ENCODE assay signal across 1 cellular context in genomic region chr5:172564187-172564586, GRCh38.
TF ChIP-seq lines count a peak whose summit lies in the region.

No MANE protein-coding gene starts in this region.

TF ChIP-seq in HepG2, 621 proteins besides CTCF, POLR2A, EP300 and RAD21 (continued from another document and continues in another):
- TF ChIP-seq, protein P1, sequence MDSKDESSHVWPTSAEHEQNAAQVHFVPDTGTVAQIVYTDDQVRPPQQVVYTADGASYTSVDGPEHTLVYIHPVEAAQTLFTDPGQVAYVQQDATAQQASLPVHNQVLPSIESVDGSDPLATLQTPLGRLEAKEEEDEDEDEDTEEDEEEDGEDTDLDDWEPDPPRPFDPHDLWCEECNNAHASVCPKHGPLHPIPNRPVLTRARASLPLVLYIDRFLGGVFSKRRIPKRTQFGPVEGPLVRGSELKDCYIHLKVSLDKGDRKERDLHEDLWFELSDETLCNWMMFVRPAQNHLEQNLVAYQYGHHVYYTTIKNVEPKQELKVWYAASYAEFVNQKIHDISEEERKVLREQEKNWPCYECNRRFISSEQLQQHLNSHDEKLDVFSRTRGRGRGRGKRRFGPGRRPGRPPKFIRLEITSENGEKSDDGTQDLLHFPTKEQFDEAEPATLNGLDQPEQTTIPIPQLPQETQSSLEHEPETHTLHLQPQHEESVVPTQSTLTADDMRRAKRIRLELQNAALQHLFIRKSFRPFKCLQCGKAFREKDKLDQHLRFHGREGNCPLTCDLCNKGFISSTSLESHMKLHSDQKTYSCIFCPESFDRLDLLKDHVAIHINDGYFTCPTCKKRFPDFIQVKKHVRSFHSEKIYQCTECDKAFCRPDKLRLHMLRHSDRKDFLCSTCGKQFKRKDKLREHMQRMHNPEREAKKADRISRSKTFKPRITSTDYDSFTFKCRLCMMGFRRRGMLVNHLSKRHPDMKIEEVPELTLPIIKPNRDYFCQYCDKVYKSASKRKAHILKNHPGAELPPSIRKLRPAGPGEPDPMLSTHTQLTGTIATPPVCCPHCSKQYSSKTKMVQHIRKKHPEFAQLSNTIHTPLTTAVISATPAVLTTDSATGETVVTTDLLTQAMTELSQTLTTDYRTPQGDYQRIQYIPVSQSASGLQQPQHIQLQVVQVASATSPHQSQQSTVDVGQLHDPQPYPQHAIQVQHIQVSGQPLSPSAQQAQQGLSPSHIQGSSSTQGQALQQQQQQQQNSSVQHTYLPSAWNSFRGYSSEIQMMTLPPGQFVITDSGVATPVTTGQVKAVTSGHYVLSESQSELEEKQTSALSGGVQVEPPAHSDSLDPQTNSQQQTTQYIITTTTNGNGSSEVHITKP (CRISPR knock-in tag; IDR thresholded peaks at IDR 0.05; ENCODE audit: low read depth), result peak; percentile 15; the same call in 1 of the 2 replicates
- TF ChIP-seq HIVEP1 (CRISPR knock-in tag; IDR thresholded peaks at IDR 0.05) (no peak), SCMH1 (CRISPR knock-in tag; IDR thresholded peaks at IDR 0.05; ENCODE audit: borderline replicate concordance) (no peak), HNF4A (CRISPR knock-in tag; IDR thresholded peaks at IDR 0.05) (peak; percentile 44; the same call in 1 of the 2 replicates), ARNTL (CRISPR knock-in tag; IDR thresholded peaks at IDR 0.05) (peak; percentile 76), KDM6A (CRISPR knock-in tag; IDR thresholded peaks at IDR 0.05; ENCODE audit: low read depth) (no peak), MIER3 (CRISPR knock-in tag; IDR thresholded peaks at IDR 0.05; ENCODE audit: borderline replicate concordance) (peak; percentile 41; the same call in 1 of the 2 replicates), ZNF577 (CRISPR knock-in tag; IDR thresholded peaks at IDR 0.05; ENCODE audit: borderline replicate concordance, low read depth) (no peak), TEAD2 (CRISPR knock-in tag; IDR thresholded peaks at IDR 0.05) (no peak), ARNT (IDR thresholded peaks at IDR 0.05) (no peak), U2AF1 (optimal IDR thresholded peaks at IDR 0.05; ENCODE audit: low read depth, low read length) (no peak), RBAK (CRISPR knock-in tag; IDR thresholded peaks at IDR 0.05) (no peak), HMG20B (CRISPR knock-in tag; conservative IDR thresholded peaks at IDR 0.05) (no peak), KLF12 (CRISPR knock-in tag; IDR thresholded peaks at IDR 0.05; ENCODE audit: borderline replicate concordance) (no peak), ZNF407 (CRISPR knock-in tag; IDR thresholded peaks at IDR 0.05; ENCODE audit: not compliant biosample characterization) (no peak), NCOA1 (CRISPR knock-in tag; IDR thresholded peaks at IDR 0.05) (no peak), ZNF12 (CRISPR knock-in tag; IDR thresholded peaks at IDR 0.05) (peak; percentile 77; the same call in 1 of the 2 replicates), PRPF4 (IDR thresholded peaks at IDR 0.05; ENCODE audit: low read depth, low read length, poor library complexity, severe bottlenecking) (no peak), MATR3 (CRISPR knock-in tag; IDR thresholded peaks at IDR 0.05) (no peak), NCOA2 (CRISPR knock-in tag; IDR thresholded peaks at IDR 0.05) (0 out of 2 replicates have a peak, but pooled peaks have one; percentile 36), NPAS2 (CRISPR knock-in tag; IDR thresholded peaks at IDR 0.05; ENCODE audit: borderline replicate concordance) (no peak), SAP130 (CRISPR knock-in tag; IDR thresholded peaks at IDR 0.05; ENCODE audit: low read depth) (peak; percentile 58), GATAD2A (CRISPR knock-in tag; IDR thresholded peaks at IDR 0.05) (peak; percentile 89), CCDC6 (CRISPR knock-in tag; IDR thresholded peaks at IDR 0.05) (no peak), ELF1 (CRISPR knock-in tag; IDR thresholded peaks at IDR 0.05) (no peak), ZNF549 (CRISPR knock-in tag; IDR thresholded peaks at IDR 0.05) (no peak), MAFG (CRISPR knock-in tag; IDR thresholded peaks at IDR 0.05) (no peak), ZFP36 (IDR thresholded peaks at IDR 0.05; ENCODE audit: borderline replicate concordance, low read depth, low read length, partially characterized antibody) (no peak), ZNF121 (CRISPR knock-in tag; IDR thresholded peaks at IDR 0.05) (no peak), NFYB (CRISPR knock-in tag; IDR thresholded peaks at IDR 0.05) (no peak), AGO2 (optimal IDR thresholded peaks at IDR 0.05; ENCODE audit: low read depth, low read length) (no peak), TOE1 (CRISPR knock-in tag; IDR thresholded peaks at IDR 0.05) (no peak), ZNF234 (CRISPR knock-in tag; conservative IDR thresholded peaks at IDR 0.05) (no peak), HOXA5 (CRISPR knock-in tag; IDR thresholded peaks at IDR 0.05) (no peak), ZNF567 (CRISPR knock-in tag; IDR thresholded peaks at IDR 0.05; ENCODE audit: borderline replicate concordance) (no peak), ZNF276 (CRISPR knock-in tag; IDR thresholded peaks at IDR 0.05; ENCODE audit: low read depth) (no peak)
- TF ChIP-seq, protein P2, sequence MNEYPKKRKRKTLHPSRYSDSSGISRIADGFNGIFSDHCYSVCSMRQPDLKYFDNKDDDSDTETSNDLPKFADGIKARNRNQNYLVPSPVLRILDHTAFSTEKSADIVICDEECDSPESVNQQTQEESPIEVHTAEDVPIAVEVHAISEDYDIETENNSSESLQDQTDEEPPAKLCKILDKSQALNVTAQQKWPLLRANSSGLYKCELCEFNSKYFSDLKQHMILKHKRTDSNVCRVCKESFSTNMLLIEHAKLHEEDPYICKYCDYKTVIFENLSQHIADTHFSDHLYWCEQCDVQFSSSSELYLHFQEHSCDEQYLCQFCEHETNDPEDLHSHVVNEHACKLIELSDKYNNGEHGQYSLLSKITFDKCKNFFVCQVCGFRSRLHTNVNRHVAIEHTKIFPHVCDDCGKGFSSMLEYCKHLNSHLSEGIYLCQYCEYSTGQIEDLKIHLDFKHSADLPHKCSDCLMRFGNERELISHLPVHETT (CRISPR knock-in tag; conservative IDR thresholded peaks at IDR 0.05), result no peak
- TF ChIP-seq, protein P3, sequence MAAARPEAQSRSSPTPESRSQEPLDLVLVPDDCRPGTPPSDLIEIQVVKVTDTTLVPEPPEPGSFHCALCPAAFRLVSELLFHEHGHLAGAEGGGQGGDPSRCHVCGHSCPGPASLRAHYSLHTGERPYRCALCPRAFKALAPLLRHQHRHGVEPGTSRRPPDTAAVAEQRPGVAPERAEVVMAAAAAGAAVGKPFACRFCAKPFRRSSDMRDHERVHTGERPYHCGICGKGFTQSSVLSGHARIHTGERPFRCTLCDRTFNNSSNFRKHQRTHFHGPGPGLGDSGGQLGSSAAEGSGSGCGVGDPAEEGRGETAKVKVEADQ (CRISPR knock-in tag; IDR thresholded peaks at IDR 0.05; ENCODE audit: borderline replicate concordance), result peak; percentile 58; the same call in 1 of the 2 replicates
- TF ChIP-seq, protein P4, sequence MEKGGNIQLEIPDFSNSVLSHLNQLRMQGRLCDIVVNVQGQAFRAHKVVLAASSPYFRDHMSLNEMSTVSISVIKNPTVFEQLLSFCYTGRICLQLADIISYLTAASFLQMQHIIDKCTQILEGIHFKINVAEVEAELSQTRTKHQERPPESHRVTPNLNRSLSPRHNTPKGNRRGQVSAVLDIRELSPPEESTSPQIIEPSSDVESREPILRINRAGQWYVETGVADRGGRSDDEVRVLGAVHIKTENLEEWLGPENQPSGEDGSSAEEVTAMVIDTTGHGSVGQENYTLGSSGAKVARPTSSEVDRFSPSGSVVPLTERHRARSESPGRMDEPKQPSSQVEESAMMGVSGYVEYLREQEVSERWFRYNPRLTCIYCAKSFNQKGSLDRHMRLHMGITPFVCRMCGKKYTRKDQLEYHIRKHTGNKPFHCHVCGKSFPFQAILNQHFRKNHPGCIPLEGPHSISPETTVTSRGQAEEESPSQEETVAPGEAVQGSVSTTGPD (CRISPR knock-in tag; IDR thresholded peaks at IDR 0.05), result peak; percentile 79; the same call in 1 of the 2 replicates
- TF ChIP-seq, protein P5, sequence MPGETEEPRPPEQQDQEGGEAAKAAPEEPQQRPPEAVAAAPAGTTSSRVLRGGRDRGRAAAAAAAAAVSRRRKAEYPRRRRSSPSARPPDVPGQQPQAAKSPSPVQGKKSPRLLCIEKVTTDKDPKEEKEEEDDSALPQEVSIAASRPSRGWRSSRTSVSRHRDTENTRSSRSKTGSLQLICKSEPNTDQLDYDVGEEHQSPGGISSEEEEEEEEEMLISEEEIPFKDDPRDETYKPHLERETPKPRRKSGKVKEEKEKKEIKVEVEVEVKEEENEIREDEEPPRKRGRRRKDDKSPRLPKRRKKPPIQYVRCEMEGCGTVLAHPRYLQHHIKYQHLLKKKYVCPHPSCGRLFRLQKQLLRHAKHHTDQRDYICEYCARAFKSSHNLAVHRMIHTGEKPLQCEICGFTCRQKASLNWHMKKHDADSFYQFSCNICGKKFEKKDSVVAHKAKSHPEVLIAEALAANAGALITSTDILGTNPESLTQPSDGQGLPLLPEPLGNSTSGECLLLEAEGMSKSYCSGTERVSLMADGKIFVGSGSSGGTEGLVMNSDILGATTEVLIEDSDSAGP (CRISPR knock-in tag; IDR thresholded peaks at IDR 0.05; ENCODE audit: borderline replicate concordance), result no peak; the same call in 1 of the 2 replicates
